Comparison of ENCODE assay signal across 1 cellular context in genomic region chr6:25966707-25967106, GRCh38.
TF ChIP-seq lines count a peak whose summit lies in the region.

No MANE protein-coding gene starts in this region.

TF ChIP-seq in GM23338, 12 proteins besides CTCF, POLR2A, EP300 and RAD21:
- TF ChIP-seq STAT1 (IDR thresholded peaks at IDR 0.05; ENCODE audit: unreplicated experiment), result no peak
- no peak for TF ChIP-seq POLR2AphosphoS5 (IDR thresholded peaks at IDR 0.05; ENCODE audit: low read depth)
- TF ChIP-seq EZH2 (IDR thresholded peaks at IDR 0.05; ENCODE audit: low read depth, unreplicated experiment), result no peak
- no peak for TF ChIP-seq ZNF114 (CRISPR knock-in tag; IDR thresholded peaks at IDR 0.05)
- no peak for TF ChIP-seq JUNB (IDR thresholded peaks at IDR 0.05; ENCODE audit: unreplicated experiment)
- TF ChIP-seq EZH2phosphoT487 (IDR thresholded peaks at IDR 0.05; ENCODE audit: unreplicated experiment), result no peak
- TF ChIP-seq ZNF462 (CRISPR knock-in tag; IDR thresholded peaks at IDR 0.05), result no peak
- no peak for TF ChIP-seq ETS1 (IDR thresholded peaks at IDR 0.05)
- no peak for TF ChIP-seq ZNF331 (CRISPR knock-in tag; IDR thresholded peaks at IDR 0.05; ENCODE audit: low read depth)
- no peak for TF ChIP-seq NANOG (IDR thresholded peaks at IDR 0.05; ENCODE audit: borderline replicate concordance)
- no peak for TF ChIP-seq REST (IDR thresholded peaks at IDR 0.05; ENCODE audit: unreplicated experiment)
- no peak for TF ChIP-seq CREB1 (CRISPR knock-in tag; IDR thresholded peaks at IDR 0.05; ENCODE audit: low read depth)
